ENCODE assay signal across 20 cellular contexts in the genomic region with DNA sequence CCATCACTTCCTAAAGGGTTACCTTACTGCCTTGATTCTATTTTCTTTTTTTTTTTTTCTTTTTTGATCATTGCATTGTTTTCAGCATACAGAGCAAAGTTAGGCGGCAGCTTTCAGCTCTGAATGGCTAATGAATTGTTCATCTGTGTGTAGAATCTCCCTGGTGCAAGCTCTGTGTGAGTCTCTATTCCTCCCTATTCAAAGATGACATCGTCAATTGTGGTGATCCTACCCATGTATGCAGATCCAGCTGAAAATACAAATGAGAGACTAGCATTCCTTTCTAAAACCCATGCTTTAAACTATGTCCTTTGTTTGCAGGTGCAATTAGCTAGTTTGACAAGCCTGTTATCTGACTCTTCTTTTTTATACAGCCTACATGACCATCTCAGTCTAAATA.
A peak's percentile ranks its signal among the peaks of the same experiment; 100 is the strongest.
DNase-seq lines count a peak whose midpoint lies in the region; ATAC-seq and TF ChIP-seq lines count a peak whose summit lies in the region.
"Had no signal": no experiment of that assay in that cellular context is flagged by ENCODE, and none has a peak within 500 bp of the region (broad histone marks: within the 10 kb centered on the region; RNA-seq: fewer than 3 reads in every experiment).

No MANE protein-coding gene starts in this region.

- no peaks in the 10 kb centered on the region for H3K79me1 ChIP-seq in mesendoderm (ENCODE audit: low read length)

- H3K56ac ChIP-seq in mesendoderm (ENCODE audit: low read length) = no peak overlapping the region

- H3K27ac ChIP-seq in mesendoderm (ENCODE audit: low read depth, low read length) (no peak overlapping the region), upper lobe of left lung (no peak overlapping the region)
- H3K27ac ChIP-seq: HL-60, RWPE1, SK-N-MC had no signal

- DNase-seq in natural killer cell (no peak), WTC11 (ENCODE audit: low spot score) (no peak), mesendoderm (peak; percentile 26), upper lobe of left lung (no peak), dermis blood vessel endothelial cell (no peak)
- DNase-seq in natural killer cell treated with Interleukin-12 subunit alpha and Interleukin-12 subunit beta and Interleukin-15 and Interleukin-18, amount 100 ng/mL, for 72 hours (ENCODE audit: low spot score) = no peak
- no peak for DNase-seq in stimulated activated naive CD8-positive, alpha-beta T cell treated with anti-CD3 and anti-CD28 coated beads, Interleukin-15, amount 100 ng/mL, for 72 hours
- DNase-seq: BE2C, KBM-7, NCI-H1092, NCI-H1436, NCI-H2029, NCI-H2171 treated with DMSO at 0.1 percent for 48 hours, NCI-H69, SHP77 treated with DMSO at 0.1 percent for 48 hours had no signal

- ATAC-seq in natural killer cell = no peak
- no peak for ATAC-seq in natural killer cell treated with Interleukin-12 subunit alpha and Interleukin-12 subunit beta and Interleukin-15 and Interleukin-18, amount 100 ng/mL, for 72 hours
- ATAC-seq in WTC11 = peak; percentile 39; the same call in 1 of the 2 replicates
- no peak for ATAC-seq in stimulated activated naive CD8-positive, alpha-beta T cell treated with anti-CD3 and anti-CD28 coated beads, Interleukin-15, amount 100 ng/mL, for 72 hours
- ATAC-seq in upper lobe of left lung (ENCODE audit: low FRiP score in 2 of 2) = no peak
- ATAC-seq: HepG2 had no signal

- no peak for TF ChIP-seq POLR2A in upper lobe of left lung (IDR thresholded peaks at IDR 0.05)

- H3K4me3 ChIP-seq in mesendoderm (ENCODE audit: low read length) (no peak overlapping the region), upper lobe of left lung (no peak overlapping the region)
- H3K4me3 ChIP-seq: HAP-1, SK-N-MC had no signal

- H3K4me3 Mint-ChIP-seq in natural killer cell (no peak overlapping the region), WTC11 (no peak overlapping the region)
- H3K4me3 Mint-ChIP-seq in natural killer cell treated with Interleukin-12 subunit alpha and Interleukin-12 subunit beta and Interleukin-15 and Interleukin-18, amount 100 ng/mL, for 72 hours = no peak overlapping the region
- no peak overlapping the region for H3K4me3 Mint-ChIP-seq in stimulated activated naive CD8-positive, alpha-beta T cell treated with anti-CD3 and anti-CD28 coated beads, Interleukin-15, amount 100 ng/mL, for 72 hours

- H3K27me3 Mint-ChIP-seq in natural killer cell (ENCODE audit: low read depth in 2 of 2) = no peaks in the 10 kb centered on the region
- no peaks in the 10 kb centered on the region for H3K27me3 Mint-ChIP-seq in natural killer cell treated with Interleukin-12 subunit alpha and Interleukin-12 subunit beta and Interleukin-15 and Interleukin-18, amount 100 ng/mL, for 72 hours
- no peaks in the 10 kb centered on the region for H3K27me3 Mint-ChIP-seq in WTC11 (ENCODE audit: low read depth)
- H3K27me3 Mint-ChIP-seq in stimulated activated naive CD8-positive, alpha-beta T cell treated with anti-CD3 and anti-CD28 coated beads, Interleukin-15, amount 100 ng/mL, for 72 hours = no peaks in the 10 kb centered on the region

- H2BK120ac ChIP-seq in mesendoderm (ENCODE audit: low read depth, low read length) = no peak overlapping the region

- H2AK5ac ChIP-seq in mesendoderm (ENCODE audit: low read length) = no peak overlapping the region

- POLR2A ChIA-PET in WTC11 (lab: Charles Lee) = interaction anchor here (1.0 kb wide), 1 partner anchor 776 kb away, joined by 3 read pairs; no protein-coding TSS in a partner anchor

- CTCF ChIA-PET in WTC11 (lab: Charles Lee) = interaction anchor here (1.6 kb wide), 1 partner anchor 19 kb away, joined by 4 read pairs; no protein-coding TSS in a partner anchor

- H4K8ac ChIP-seq in mesendoderm (ENCODE audit: low read depth, low read length) = no peak overlapping the region

- intact Hi-C loops in natural killer cell (cut with micrococcal nuclease) = no loop called here

- H3K36me3 Mint-ChIP-seq in natural killer cell = no peaks in the 10 kb centered on the region
- peaks cover 12% of the 10 kb centered on the region for H3K36me3 Mint-ChIP-seq in natural killer cell treated with Interleukin-12 subunit alpha and Interleukin-12 subunit beta and Interleukin-15 and Interleukin-18, amount 100 ng/mL, for 72 hours
- H3K36me3 Mint-ChIP-seq in WTC11 = peaks cover 6% of the 10 kb centered on the region

- H3K23ac ChIP-seq in mesendoderm (ENCODE audit: low read length) = no peak overlapping the region

- no peak for TF ChIP-seq EP300 in upper lobe of left lung (IDR thresholded peaks at IDR 0.05)

- no peaks in the 10 kb centered on the region for H3K4me1 ChIP-seq in mesendoderm (ENCODE audit: control insufficient read depth, low read depth, low read length)
- no peaks in the 10 kb centered on the region for H3K4me1 ChIP-seq in upper lobe of left lung
- H3K4me1 ChIP-seq: BE2C, HAP-1 had no signal

- no peak overlapping the region for H3K4me2 ChIP-seq in mesendoderm (ENCODE audit: low read length)

- WGBS in mesendoderm (ENCODE audit: extremely low coverage, insufficient coverage, low lambda C conversion rate) = no CpG with 5 or more reads among the region's 2 CpGs
- WGBS in upper lobe of left lung, 2 donors = 85 to 100% methylated on average over 2 of the region's 2 CpGs

- H2BK15ac ChIP-seq in mesendoderm (replicated peaks; ENCODE audit: low read depth) = no peak overlapping the region

- TF ChIP-seq CTCF in natural killer cell (IDR thresholded peaks at IDR 0.05) (no peak), WTC11 (IDR thresholded peaks at IDR 0.05) (no peak), upper lobe of left lung (IDR thresholded peaks at IDR 0.05) (no peak)

- H3K9me3 ChIP-seq in upper lobe of left lung = no peaks in the 10 kb centered on the region
- H3K9me3 ChIP-seq: BE2C, HAP-1 had no signal

- H3K27ac Mint-ChIP-seq in natural killer cell (peak overlapping the region; percentile 34 to 53), WTC11 (no peak overlapping the region)
- no peak overlapping the region for H3K27ac Mint-ChIP-seq in natural killer cell treated with Interleukin-12 subunit alpha and Interleukin-12 subunit beta and Interleukin-15 and Interleukin-18, amount 100 ng/mL, for 72 hours
- H3K27ac Mint-ChIP-seq in stimulated activated naive CD8-positive, alpha-beta T cell treated with anti-CD3 and anti-CD28 coated beads, Interleukin-15, amount 100 ng/mL, for 72 hours = no peak overlapping the region

- H3K4ac ChIP-seq in mesendoderm (ENCODE audit: low read depth, low read length) = no peak overlapping the region

- H4K5ac ChIP-seq in mesendoderm (ENCODE audit: low read length) = no peak overlapping the region

- no peaks in the 10 kb centered on the region for H3K79me2 ChIP-seq in mesendoderm (ENCODE audit: control insufficient read depth, insufficient read depth, low read length)

- no peak overlapping the region for H3K18ac ChIP-seq in mesendoderm (ENCODE audit: low read length)

- H3K4me1 Mint-ChIP-seq in natural killer cell = peaks cover 5 to 6% of the 10 kb centered on the region in 2 donors
- H3K4me1 Mint-ChIP-seq in natural killer cell treated with Interleukin-12 subunit alpha and Interleukin-12 subunit beta and Interleukin-15 and Interleukin-18, amount 100 ng/mL, for 72 hours (ENCODE audit: low read depth in 2 of 2) = peaks cover 0 to 6% of the 10 kb centered on the region in 2 donors
- peaks cover 6% of the 10 kb centered on the region for H3K4me1 Mint-ChIP-seq in WTC11
- peaks cover 8% of the 10 kb centered on the region for H3K4me1 Mint-ChIP-seq in stimulated activated naive CD8-positive, alpha-beta T cell treated with anti-CD3 and anti-CD28 coated beads, Interleukin-15, amount 100 ng/mL, for 72 hours

- no peak overlapping the region for H2BK5ac ChIP-seq in mesendoderm (ENCODE audit: low read length)

- H3K36me3 ChIP-seq in mesendoderm (ENCODE audit: control insufficient read depth, insufficient read depth, low read length) = no peaks in the 10 kb centered on the region
- no peaks in the 10 kb centered on the region for H3K36me3 ChIP-seq in upper lobe of left lung
- H3K36me3 ChIP-seq: BE2C, HAP-1 had no signal

- H3K27me3 ChIP-seq in mesendoderm (ENCODE audit: insufficient read depth, low read length, poor library complexity) = no peaks in the 10 kb centered on the region
- H3K27me3 ChIP-seq in upper lobe of left lung = no peaks in the 10 kb centered on the region
- H3K27me3 ChIP-seq: BE2C had no signal

- H3K9me3 Mint-ChIP-seq in natural killer cell = no peaks in the 10 kb centered on the region
- peaks cover 4% of the 10 kb centered on the region for H3K9me3 Mint-ChIP-seq in natural killer cell treated with Interleukin-12 subunit alpha and Interleukin-12 subunit beta and Interleukin-15 and Interleukin-18, amount 100 ng/mL, for 72 hours
- peaks cover 5% of the 10 kb centered on the region for H3K9me3 Mint-ChIP-seq in WTC11
- peaks cover 4 to 11% of the 10 kb centered on the region in 2 donors for H3K9me3 Mint-ChIP-seq in stimulated activated naive CD8-positive, alpha-beta T cell treated with anti-CD3 and anti-CD28 coated beads, Interleukin-15, amount 100 ng/mL, for 72 hours

- no peak overlapping the region for H3K9ac ChIP-seq in mesendoderm (ENCODE audit: low read length)

TF ChIP-seq in WTC11, 78 proteins besides CTCF, POLR2A, EP300 and RAD21 (continues in another document):
- no peak for TF ChIP-seq TEAD1 (CRISPR knock-in tag; IDR thresholded peaks at IDR 0.05)
- TF ChIP-seq, protein P1, sequence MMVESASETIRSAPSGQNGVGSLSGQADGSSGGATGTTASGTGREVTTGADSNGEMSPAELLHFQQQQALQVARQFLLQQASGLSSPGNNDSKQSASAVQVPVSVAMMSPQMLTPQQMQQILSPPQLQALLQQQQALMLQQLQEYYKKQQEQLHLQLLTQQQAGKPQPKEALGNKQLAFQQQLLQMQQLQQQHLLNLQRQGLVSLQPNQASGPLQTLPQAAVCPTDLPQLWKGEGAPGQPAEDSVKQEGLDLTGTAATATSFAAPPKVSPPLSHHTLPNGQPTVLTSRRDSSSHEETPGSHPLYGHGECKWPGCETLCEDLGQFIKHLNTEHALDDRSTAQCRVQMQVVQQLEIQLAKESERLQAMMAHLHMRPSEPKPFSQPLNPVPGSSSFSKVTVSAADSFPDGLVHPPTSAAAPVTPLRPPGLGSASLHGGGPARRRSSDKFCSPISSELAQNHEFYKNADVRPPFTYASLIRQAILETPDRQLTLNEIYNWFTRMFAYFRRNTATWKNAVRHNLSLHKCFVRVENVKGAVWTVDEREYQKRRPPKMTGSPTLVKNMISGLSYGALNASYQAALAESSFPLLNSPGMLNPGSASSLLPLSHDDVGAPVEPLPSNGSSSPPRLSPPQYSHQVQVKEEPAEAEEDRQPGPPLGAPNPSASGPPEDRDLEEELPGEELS (CRISPR knock-in tag; IDR thresholded peaks at IDR 0.05) = no peak
- TF ChIP-seq KAT7 (CRISPR knock-in tag; IDR thresholded peaks at IDR 0.05; ENCODE audit: borderline replicate concordance) = no peak
- no peak for TF ChIP-seq PRRX2 (CRISPR knock-in tag; IDR thresholded peaks at IDR 0.05)
- TF ChIP-seq RELA (CRISPR knock-in tag; IDR thresholded peaks at IDR 0.05; ENCODE audit: borderline replicate concordance) = no peak
- no peak for TF ChIP-seq ZNF416 (CRISPR knock-in tag; IDR thresholded peaks at IDR 0.05)
- TF ChIP-seq ZNF232 (CRISPR knock-in tag; IDR thresholded peaks at IDR 0.05) = no peak

Comparison
In these comparisons a context has a peak if more than half of its experiments do, and no peak if none do; other contexts are left out.
1. H3K27ac Mint-ChIP-seq: peak in natural killer cell (2 of 2); none in natural killer cell treated with Interleukin-12 subunit alpha and Interleukin-12 subunit beta and Interleukin-15 and Interleukin-18, amount 100 ng/mL, for 72 hours (0 of 2), WTC11 (single experiment) and stimulated activated naive CD8-positive, alpha-beta T cell treated with anti-CD3 and anti-CD28 coated beads, Interleukin-15, amount 100 ng/mL, for 72 hours (0 of 2).